Comparison of ENCODE assay signal across 18 cellular contexts in the genomic region with DNA sequence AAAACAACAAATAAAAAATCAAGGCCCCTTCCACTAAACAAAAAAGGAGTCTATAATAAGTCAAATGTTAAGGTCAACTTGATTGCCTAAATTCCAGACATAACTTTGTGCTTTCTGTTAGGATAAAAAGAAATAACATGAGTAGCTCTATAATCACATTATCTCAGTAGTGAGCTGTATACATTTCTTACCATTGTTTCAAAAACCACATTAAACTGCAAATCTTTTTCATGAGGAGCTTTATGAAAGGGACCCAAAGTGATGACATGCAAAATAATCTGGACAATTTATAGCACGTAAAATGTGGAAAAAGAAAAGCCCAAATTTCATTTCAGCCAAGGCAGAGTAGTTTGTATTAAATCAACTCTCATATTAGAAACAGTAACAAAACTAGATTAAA.
DNase-seq lines count a peak whose midpoint lies in the region; ATAC-seq and TF ChIP-seq lines count a peak whose summit lies in the region.
"Had no signal": no experiment of that assay in that cellular context is flagged by ENCODE, and none has a peak within 500 bp of the region (broad histone marks: within the 10 kb centered on the region; RNA-seq: fewer than 3 reads in every experiment).

No MANE protein-coding gene starts in this region.

- no peak overlapping the region for H3K4me3 Mint-ChIP-seq in activated naive CD8-positive, alpha-beta T cell
- no peak overlapping the region for H3K4me3 Mint-ChIP-seq in activated naive CD8-positive, alpha-beta T cell treated with anti-CD3 and anti-CD28 coated beads for 36 hours
- H3K4me3 Mint-ChIP-seq in stimulated activated memory B cell treated with anti-CD40 and anti-IgM and Interleukin-4, amounts not matched to agents 10 μg/mL and 1 μg/mL and 100 μg/mL, for 72 hours: no peak overlapping the region

- no peaks in the 10 kb centered on the region for H3K9me3 Mint-ChIP-seq in activated naive CD8-positive, alpha-beta T cell (ENCODE audit: low read depth)
- H3K9me3 Mint-ChIP-seq in activated naive CD8-positive, alpha-beta T cell treated with anti-CD3 and anti-CD28 coated beads for 36 hours: peaks cover 2% of the 10 kb centered on the region
- H3K9me3 Mint-ChIP-seq in stimulated activated memory B cell treated with anti-CD40 and anti-IgM and Interleukin-4, amounts not matched to agents 10 μg/mL and 1 μg/mL and 100 μg/mL, for 72 hours: no peaks in the 10 kb centered on the region

- no peak for DNase-seq in activated naive CD8-positive, alpha-beta T cell treated with anti-CD3 and anti-CD28 coated beads for 36 hours
- DNase-seq in fibroblast of pulmonary artery (ENCODE audit: low read depth) (peak; percentile 29), left ventricle myocardium superior (no peak), right cardiac atrium (no peak)
- no peak for DNase-seq in activated CD4-positive, alpha-beta T cell treated with anti-CD3 and anti-CD28 coated beads for 1 hour
- DNase-seq: DMS79, KBM-7, NCI-H1105 treated with DMSO at 0.1 percent for 48 hours, NCI-H1694, NCI-H82, PC-9, SIG-M5 had no signal

- TF ChIP-seq CTCF in OCI-LY3 (IDR thresholded peaks at IDR 0.05; ENCODE audit: low read depth, low read length) (no peak), fibroblast of pulmonary artery (IDR thresholded peaks at IDR 0.05; ENCODE audit: low read length, missing control alignments) (no peak)

- peak overlapping the region; percentile 53 for H3K9ac ChIP-seq in OCI-LY3 (ENCODE audit: low read length)
- H3K9ac ChIP-seq: BLaER1 had no signal

- 67% methylated on average over 1 of the region's 1 CpG for WGBS in right cardiac atrium

- no peaks in the 10 kb centered on the region for H3K27me3 Mint-ChIP-seq in activated naive CD8-positive, alpha-beta T cell
- H3K27me3 Mint-ChIP-seq in activated naive CD8-positive, alpha-beta T cell treated with anti-CD3 and anti-CD28 coated beads for 36 hours: no peaks in the 10 kb centered on the region
- no peaks in the 10 kb centered on the region for H3K27me3 Mint-ChIP-seq in stimulated activated memory B cell treated with anti-CD40 and anti-IgM and Interleukin-4, amounts not matched to agents 10 μg/mL and 1 μg/mL and 100 μg/mL, for 72 hours

- peak overlapping the region; percentile 65 for H3K4me2 ChIP-seq in OCI-LY3 (ENCODE audit: low read length)
- H3K4me2 ChIP-seq: BLaER1, PC-9 had no signal

- H3K79me2 ChIP-seq in OCI-LY3 (ENCODE audit: low read length): no peaks in the 10 kb centered on the region

- H3K4me3 ChIP-seq in OCI-LY3 (ENCODE audit: low read length) (peak overlapping the region; percentile 26), fibroblast of pulmonary artery (replicated peaks; ENCODE audit: low read depth, low read length) (no peak overlapping the region), right cardiac atrium (ENCODE audit: low read length) (no peak overlapping the region)
- H3K4me3 ChIP-seq: BLaER1, PC-9 had no signal

- no peak for ATAC-seq in stimulated activated memory B cell treated with anti-CD40 and anti-IgM and Interleukin-4, amounts not matched to agents 10 μg/mL and 1 μg/mL and 100 μg/mL, for 72 hours
- ATAC-seq in left ventricle myocardium superior (no peak), right cardiac atrium (no peak)
- ATAC-seq: HepG2 had no signal

- no peaks in the 10 kb centered on the region for H4K20me1 ChIP-seq in OCI-LY3 (ENCODE audit: insufficient read depth, low read length)
- H4K20me1 ChIP-seq: BLaER1 had no signal

- H3K27me3 ChIP-seq in OCI-LY3 (ENCODE audit: low read depth, low read length) (no peaks in the 10 kb centered on the region), right cardiac atrium (ENCODE audit: control insufficient read depth, insufficient read depth) (no peaks in the 10 kb centered on the region)
- H3K27me3 ChIP-seq: BLaER1 had no signal

- H3K36me3 ChIP-seq in OCI-LY3 (replicated peaks; ENCODE audit: low read depth, low read length): no peaks in the 10 kb centered on the region

- H3K27ac Mint-ChIP-seq in activated naive CD8-positive, alpha-beta T cell: peak overlapping the region; percentile 12
- H3K27ac Mint-ChIP-seq in activated naive CD8-positive, alpha-beta T cell treated with anti-CD3 and anti-CD28 coated beads for 36 hours: no peak overlapping the region
- peak overlapping the region; percentile 61 for H3K27ac Mint-ChIP-seq in stimulated activated memory B cell treated with anti-CD40 and anti-IgM and Interleukin-4, amounts not matched to agents 10 μg/mL and 1 μg/mL and 100 μg/mL, for 72 hours

- intact Hi-C loops in left ventricle myocardium superior (cut with micrococcal nuclease) (no loop called here), right cardiac atrium (cut with DNase I) (no loop called here)

- peaks cover 4% of the 10 kb centered on the region for H3K36me3 Mint-ChIP-seq in activated naive CD8-positive, alpha-beta T cell
- H3K36me3 Mint-ChIP-seq in activated naive CD8-positive, alpha-beta T cell treated with anti-CD3 and anti-CD28 coated beads for 36 hours: peaks cover 4% of the 10 kb centered on the region
- H3K36me3 Mint-ChIP-seq in stimulated activated memory B cell treated with anti-CD40 and anti-IgM and Interleukin-4, amounts not matched to agents 10 μg/mL and 1 μg/mL and 100 μg/mL, for 72 hours: peaks cover 18% of the 10 kb centered on the region

- no peak overlapping the region for H2AFZ ChIP-seq in OCI-LY3 (ENCODE audit: low read depth, low read length)
- H2AFZ ChIP-seq: PC-9 had no signal

- peaks cover 57% of the 10 kb centered on the region for H3K4me1 Mint-ChIP-seq in activated naive CD8-positive, alpha-beta T cell (ENCODE audit: low read depth)
- peaks cover 40% of the 10 kb centered on the region for H3K4me1 Mint-ChIP-seq in activated naive CD8-positive, alpha-beta T cell treated with anti-CD3 and anti-CD28 coated beads for 36 hours
- H3K4me1 Mint-ChIP-seq in stimulated activated memory B cell treated with anti-CD40 and anti-IgM and Interleukin-4, amounts not matched to agents 10 μg/mL and 1 μg/mL and 100 μg/mL, for 72 hours: peaks cover 33% of the 10 kb centered on the region

- peak overlapping the region; percentile 84 for H3K27ac ChIP-seq in OCI-LY3 (ENCODE audit: low read length)
- H3K27ac ChIP-seq in right cardiac atrium (ENCODE audit: low read length): no peak overlapping the region
- H3K27ac ChIP-seq: BLaER1, PC-9, RWPE1 had no signal

- H3K9me3 ChIP-seq in OCI-LY3 (ENCODE audit: insufficient read depth, low read length) (no peaks in the 10 kb centered on the region), right cardiac atrium (ENCODE audit: control insufficient read depth, low read length) (no peaks in the 10 kb centered on the region)
- H3K9me3 ChIP-seq: BLaER1 had no signal

- peaks cover 49% of the 10 kb centered on the region for H3K4me1 ChIP-seq in OCI-LY3 (ENCODE audit: low read length)
- H3K4me1 ChIP-seq in right cardiac atrium (ENCODE audit: control insufficient read depth, insufficient read depth, low read length): no peaks in the 10 kb centered on the region
- H3K4me1 ChIP-seq: BLaER1 had no signal
